27 cellular contexts compared by ENCODE assay signal in genomic region chr20:38250607-38251006, GRCh38. TPM values are rescaled to one million over a fixed set of nuclear protein-coding genes. Genes with fewer than 3 reads are reported as not detected.
DNase-seq lines count a peak whose midpoint lies in the region; ATAC-seq and TF ChIP-seq lines count a peak whose summit lies in the region.
"Had no signal": no experiment of that assay in that cellular context is flagged by ENCODE, and none has a peak within 500 bp of the region (broad histone marks: within the 10 kb centered on the region; RNA-seq: fewer than 3 reads in every experiment).

No MANE protein-coding gene starts in this region.

- DNase-seq in NCI-H526 (lab: John Stamatoyannopoulos, UW) (peak; percentile 20 to 45), NCI-H526 treated with DMSO at 0.1 percent for 48 hours (lab: John Stamatoyannopoulos, UW) (no peak), NB4 (ENCODE audit: low read depth) (peak; percentile 84), brain microvascular endothelial cell (no peak), Ammon's horn (ENCODE audit: low spot score) (no peak), NCI-H2171 (lab: John Stamatoyannopoulos, UW) (no peak)
- DNase-seq in activated CD8-positive, alpha-beta T cell treated with anti-CD3 and anti-CD28 coated beads for 36 hours, result no peak
- DNase-seq in activated naive CD4-positive, alpha-beta T cell treated with anti-CD3 and anti-CD28 coated beads, Interleukin-2, amount 50 U/mL, for 72 hours (ENCODE audit: low spot score in 2 of 2), result no peak
- DNase-seq: activated CD4-positive, alpha-beta T cell treated with anti-CD3 and anti-CD28 coated beads, Interleukin-2, amount 50 U/mL, for 4 hours; activated CD4-positive, CD25-positive, alpha-beta regulatory T cell; activated CD8-positive, alpha-beta memory T cell treated with anti-CD3 and anti-CD28 coated beads, Interleukin-2, amount 50 U/mL, for 48 hours; activated naive CD8-positive, alpha-beta T cell treated with anti-CD3 and anti-CD28 coated beads for 36 hours; GDM1; GOT3; kidney glomerular epithelial cell; NCI-H1417 treated with DMSO at 0.1 percent for 48 hours; NCI-H524 treated with DMSO at 0.1 percent for 48 hours; stimulated activated CD4-positive, alpha-beta T cell treated with anti-CD3 and anti-CD28 coated beads, Interleukin-2, amount 100 ng/mL, for 24 hours; T1000 had no signal

- no peaks in the 10 kb centered on the region for H3K9me3 Mint-ChIP-seq in activated CD8-positive, alpha-beta T cell treated with anti-CD3 and anti-CD28 coated beads for 36 hours
- peaks cover 0 to 6% of the 10 kb centered on the region in 2 donors for H3K9me3 Mint-ChIP-seq in activated naive CD4-positive, alpha-beta T cell treated with anti-CD3 and anti-CD28 coated beads, Interleukin-2, amount 50 U/mL, for 72 hours
- H3K9me3 Mint-ChIP-seq: activated naive CD8-positive, alpha-beta T cell treated with anti-CD3 and anti-CD28 coated beads for 36 hours had no signal

- TF ChIP-seq POLR2A in NB4 (IDR thresholded peaks at IDR 0.05; ENCODE audit: extremely low read depth, insufficient read length), result no peak

- no peak for ATAC-seq in activated CD8-positive, alpha-beta T cell treated with anti-CD3 and anti-CD28 coated beads for 36 hours
- no peak for ATAC-seq in activated naive CD4-positive, alpha-beta T cell treated with anti-CD3 and anti-CD28 coated beads, Interleukin-2, amount 50 U/mL, for 72 hours
- ATAC-seq: A549 had no signal

- no peaks in the 10 kb centered on the region for H3K27me3 ChIP-seq in brain microvascular endothelial cell (replicated peaks)

- peaks cover 2% of the 10 kb centered on the region for H3K27me3 Mint-ChIP-seq in activated CD8-positive, alpha-beta T cell treated with anti-CD3 and anti-CD28 coated beads for 36 hours

- no peak for TF ChIP-seq CTCF in NB4 (IDR thresholded peaks at IDR 0.05; ENCODE audit: low read depth, low read length)
- no peak for TF ChIP-seq CTCF in brain microvascular endothelial cell (IDR thresholded peaks at IDR 0.05; ENCODE audit: low read depth, low read length, missing control alignments)
- no peak for TF ChIP-seq CTCF in activated CD8-positive, alpha-beta T cell treated with anti-CD3 and anti-CD28 coated beads for 36 hours (IDR thresholded peaks at IDR 0.05)

- POLR2A ChIA-PET in activated CD8-positive, alpha-beta T cell treated with anti-CD3 and anti-CD28 coated beads for 36 hours (lab: Charles Lee), result no interaction called here

- H3K27ac ChIP-seq in brain microvascular endothelial cell, result peak overlapping the region; percentile 8
- H3K27ac ChIP-seq: A549, skin epidermis had no signal

- H3K4me3 Mint-ChIP-seq in activated CD8-positive, alpha-beta T cell treated with anti-CD3 and anti-CD28 coated beads for 36 hours, result no peak overlapping the region
- H3K4me3 Mint-ChIP-seq: activated naive CD8-positive, alpha-beta T cell treated with anti-CD3 and anti-CD28 coated beads for 36 hours; B cell; memory B cell had no signal

- H3K27ac Mint-ChIP-seq in activated CD8-positive, alpha-beta T cell treated with anti-CD3 and anti-CD28 coated beads for 36 hours, result no peak overlapping the region
- H3K27ac Mint-ChIP-seq in activated naive CD4-positive, alpha-beta T cell treated with anti-CD3 and anti-CD28 coated beads, Interleukin-2, amount 50 U/mL, for 72 hours, result no peak overlapping the region
- H3K27ac Mint-ChIP-seq: activated naive CD8-positive, alpha-beta T cell treated with anti-CD3 and anti-CD28 coated beads for 36 hours; B cell; memory B cell had no signal

- intact Hi-C loops in activated CD8-positive, alpha-beta T cell treated with anti-CD3 and anti-CD28 coated beads for 36 hours (cut with micrococcal nuclease), result no loop called here

- H3K36me3 Mint-ChIP-seq in activated CD8-positive, alpha-beta T cell treated with anti-CD3 and anti-CD28 coated beads for 36 hours (ENCODE audit: low read depth), result no peaks in the 10 kb centered on the region
- H3K36me3 Mint-ChIP-seq in activated naive CD4-positive, alpha-beta T cell treated with anti-CD3 and anti-CD28 coated beads, Interleukin-2, amount 50 U/mL, for 72 hours, result no peaks in the 10 kb centered on the region
- H3K36me3 Mint-ChIP-seq: activated naive CD8-positive, alpha-beta T cell treated with anti-CD3 and anti-CD28 coated beads for 36 hours had no signal

- H3K36me3 ChIP-seq in brain microvascular endothelial cell (replicated peaks), result peaks cover 96% of the 10 kb centered on the region

- H3K4me1 Mint-ChIP-seq in activated CD8-positive, alpha-beta T cell treated with anti-CD3 and anti-CD28 coated beads for 36 hours (ENCODE audit: low read depth), result no peaks in the 10 kb centered on the region
- H3K4me1 Mint-ChIP-seq: activated naive CD8-positive, alpha-beta T cell treated with anti-CD3 and anti-CD28 coated beads for 36 hours; B cell had no signal

- CTCF ChIA-PET in activated CD8-positive, alpha-beta T cell treated with anti-CD3 and anti-CD28 coated beads for 36 hours (lab: Charles Lee), result no interaction called here

- in situ Hi-C loops in brain microvascular endothelial cell (cut with HindIII; ENCODE audit: low pct_ligation_motif_present, low sequenced_read_pairs), result no loop called here

- H3K4me3 ChIP-seq in NB4 (ENCODE audit: low read depth, low read length) (no peak overlapping the region), brain microvascular endothelial cell (ENCODE audit: low read depth, low read length) (no peak overlapping the region)
- H3K4me3 ChIP-seq: A549, skin epidermis had no signal

RNA-seq across cellular contexts. Expression of gene KIAA1755, which starts 9.9 kb away (rescaled TPM):
- total RNA-seq in activated CD8-positive, alpha-beta T cell treated with anti-CD3 and anti-CD28 coated beads for 36 hours, result not detected
- not detected for total RNA-seq in activated naive CD4-positive, alpha-beta T cell treated with anti-CD3 and anti-CD28 coated beads, Interleukin-2, amount 50 U/mL, for 72 hours
- total RNA-seq: activated naive CD8-positive, alpha-beta T cell treated with anti-CD3 and anti-CD28 coated beads for 36 hours; B cell had no signal

RNA-seq across cellular contexts. Expression of gene BPI, which starts 53.3 kb away (rescaled TPM):
- total RNA-seq in activated CD8-positive, alpha-beta T cell treated with anti-CD3 and anti-CD28 coated beads for 36 hours, result not detected
- total RNA-seq in activated naive CD4-positive, alpha-beta T cell treated with anti-CD3 and anti-CD28 coated beads, Interleukin-2, amount 50 U/mL, for 72 hours, result not detected
- total RNA-seq: activated naive CD8-positive, alpha-beta T cell treated with anti-CD3 and anti-CD28 coated beads for 36 hours; astrocyte; myocyte; pulmonary artery endothelial cell; Right ventricle myocardium inferior had no signal

Comparison
In these comparisons a context has a peak if more than half of its experiments do, and no peak if none do; other contexts are left out.
1. DNase-seq: peak in NCI-H526 (2 of 2) and NB4 (single experiment); none in NCI-H526 treated with DMSO at 0.1 percent for 48 hours (single experiment), brain microvascular endothelial cell (single experiment), activated CD8-positive, alpha-beta T cell treated with anti-CD3 and anti-CD28 coated beads for 36 hours (single experiment), Ammon's horn (single experiment), activated naive CD4-positive, alpha-beta T cell treated with anti-CD3 and anti-CD28 coated beads, Interleukin-2, amount 50 U/mL, for 72 hours (0 of 2) and NCI-H2171 (single experiment).